In the genomic region with DNA sequence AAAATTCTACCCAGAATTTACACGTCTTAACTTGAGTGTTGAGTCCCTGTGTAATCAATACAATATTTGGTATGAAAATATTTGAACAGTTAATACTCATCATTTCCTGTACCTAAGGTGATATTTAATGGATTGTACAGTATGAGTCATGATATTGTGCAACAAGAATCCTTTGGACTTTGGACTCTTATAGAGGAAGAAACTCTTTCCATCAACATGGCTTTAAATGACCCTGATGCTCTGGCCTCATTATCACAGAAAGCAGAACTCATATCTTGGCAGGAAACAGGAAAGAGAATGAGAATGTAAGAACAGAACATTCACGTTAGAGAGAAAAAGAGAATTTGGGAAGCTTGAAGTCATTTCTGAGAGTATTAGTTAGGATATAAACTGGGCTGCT, we compare ENCODE assay signal across 10 cellular contexts.
DNase-seq lines count a peak whose midpoint lies in the region; ATAC-seq, FAIRE-seq and TF ChIP-seq lines count a peak whose summit lies in the region.
"Had no signal": no experiment of that assay in that cellular context is flagged by ENCODE, and none has a peak within 500 bp of the region (broad histone marks: within the 10 kb centered on the region; RNA-seq: fewer than 3 reads in every experiment).

No MANE protein-coding gene starts in this region.

- peak; percentile 46 for DNase-seq in SKM-1 treated with dmso at 0.1 percent for 144 hours (lab: John Stamatoyannopoulos, UW; ENCODE audit: unreplicated experiment)
- DNase-seq in SKM-1 (lab: John Stamatoyannopoulos, UW; ENCODE audit: unreplicated experiment), result no peak
- DNase-seq in PC-3, result peak; percentile 88
- peak; percentile 58 for DNase-seq in epithelial cell of esophagus (ENCODE audit: low read depth)
- DNase-seq in small intestine, result peak; percentile 97
- DNase-seq in upper lobe of right lung, result no peak
- no peak for DNase-seq in natural killer cell treated with Interleukin-12 subunit alpha and Interleukin-12 subunit beta and Interleukin-15 and Interleukin-18, amount 100 ng/mL, for 72 hours (ENCODE audit: low spot score)
- DNase-seq in prostate gland (ENCODE audit: low spot score), result no peak
- DNase-seq: nephron progenitor cell had no signal

- H3K27ac Mint-ChIP-seq in natural killer cell treated with Interleukin-12 subunit alpha and Interleukin-12 subunit beta and Interleukin-15 and Interleukin-18, amount 100 ng/mL, for 72 hours, result no peak overlapping the region
- H3K27ac Mint-ChIP-seq: nephron progenitor cell; stimulated activated effector memory CD8-positive, alpha-beta T cell treated with anti-CD3 and anti-CD28 coated beads, Interleukin-12 subunit alpha, Interleukin-12 subunit beta, amount 100 ng/mL, for 72 hours had no signal

- no peak for TF ChIP-seq POLR2A in prostate gland (IDR thresholded peaks at IDR 0.05)

- no TSS peak for BruUV-seq in PC-3 (replicated peaks; lab: Mats Ljungman, UMichigan)

- FAIRE-seq in small intestine (lab: Jason Lieb, UNC), result peak; percentile 85

- intact Hi-C loops in PC-3 (cut with micrococcal nuclease) (no loop called here), upper lobe of right lung (cut with DNase I) (no loop called here), prostate gland (cut with DNase I) (no loop called here)

- H3K27ac ChIP-seq in PC-3 (ENCODE audit: low read length), result no peak overlapping the region
- H3K27ac ChIP-seq in small intestine (ENCODE audit: low read depth in 1 of 2, low read length in 1 of 2), result peak overlapping the region; percentile 76 to 78
- no peak overlapping the region for H3K27ac ChIP-seq in upper lobe of right lung
- H3K27ac ChIP-seq in prostate gland, result no peak overlapping the region

- no peaks in the 10 kb centered on the region for H3K36me3 Mint-ChIP-seq in natural killer cell treated with Interleukin-12 subunit alpha and Interleukin-12 subunit beta and Interleukin-15 and Interleukin-18, amount 100 ng/mL, for 72 hours
- H3K36me3 Mint-ChIP-seq: stimulated activated effector memory CD8-positive, alpha-beta T cell treated with anti-CD3 and anti-CD28 coated beads, Interleukin-12 subunit alpha, Interleukin-12 subunit beta, amount 100 ng/mL, for 72 hours had no signal

- CTCF ChIA-PET in PC-3 (lab: Charles Lee), result no interaction called here

- no peaks in the 10 kb centered on the region for H3K9me3 Mint-ChIP-seq in natural killer cell treated with Interleukin-12 subunit alpha and Interleukin-12 subunit beta and Interleukin-15 and Interleukin-18, amount 100 ng/mL, for 72 hours
- H3K9me3 Mint-ChIP-seq: nephron progenitor cell; stimulated activated effector memory CD8-positive, alpha-beta T cell treated with anti-CD3 and anti-CD28 coated beads, Interleukin-12 subunit alpha, Interleukin-12 subunit beta, amount 100 ng/mL, for 72 hours had no signal

- no peak overlapping the region for H2AFZ ChIP-seq in PC-3 (ENCODE audit: low read length)

- H3K27me3 ChIP-seq in PC-3 (ENCODE audit: low read length) (no peaks in the 10 kb centered on the region), small intestine (ENCODE audit: control insufficient read depth in 2 of 2, insufficient read depth in 2 of 2, low read length in 2 of 2) (no peaks in the 10 kb centered on the region), upper lobe of right lung (no peaks in the 10 kb centered on the region), prostate gland (replicated peaks; ENCODE audit: insufficient read depth) (no peaks in the 10 kb centered on the region)

- peak overlapping the region; percentile 47 for H3K4me2 ChIP-seq in PC-3 (ENCODE audit: low read length)

- no peaks in the 10 kb centered on the region for H3K4me1 Mint-ChIP-seq in natural killer cell treated with Interleukin-12 subunit alpha and Interleukin-12 subunit beta and Interleukin-15 and Interleukin-18, amount 100 ng/mL, for 72 hours (ENCODE audit: low read depth in 2 of 2)
- H3K4me1 Mint-ChIP-seq: stimulated activated effector memory CD8-positive, alpha-beta T cell treated with anti-CD3 and anti-CD28 coated beads, Interleukin-12 subunit alpha, Interleukin-12 subunit beta, amount 100 ng/mL, for 72 hours had no signal

- peak; percentile 76 for ATAC-seq in PC-3
- ATAC-seq in upper lobe of right lung, result no peak
- ATAC-seq in natural killer cell treated with Interleukin-12 subunit alpha and Interleukin-12 subunit beta and Interleukin-15 and Interleukin-18, amount 100 ng/mL, for 72 hours, result no peak
- ATAC-seq: stimulated activated effector memory CD8-positive, alpha-beta T cell treated with anti-CD3 and anti-CD28 coated beads, Interleukin-12 subunit alpha, Interleukin-12 subunit beta, amount 100 ng/mL, for 72 hours had no signal

- WGBS in small intestine, 3 donors, result 12 to 36% (median 26%) methylated on average over 2 of the region's 2 CpGs
- WGBS in prostate gland, result 56% methylated on average over 2 of the region's 2 CpGs

- H3K9me2 ChIP-seq in PC-3 (replicated peaks; ENCODE audit: low read length), result no peaks in the 10 kb centered on the region

- H3F3A ChIP-seq in PC-3 (ENCODE audit: low read length, unreplicated experiment), result no peaks in the 10 kb centered on the region

- POLR2A ChIA-PET in PC-3 (lab: Charles Lee; ENCODE audit: unreplicated experiment), result interaction anchor here (0.6 kb wide), 1 partner anchor 263 kb away, joined by 4 read pairs; no protein-coding TSS in a partner anchor

- H3K4me3 ChIP-seq in PC-3 (ENCODE audit: low read length) (no peak overlapping the region), epithelial cell of esophagus (ENCODE audit: low read length) (no peak overlapping the region), small intestine (ENCODE audit: low read depth in 1 of 2, low read length in 2 of 2) (no peak overlapping the region), upper lobe of right lung (no peak overlapping the region), prostate gland (no peak overlapping the region)

- H3K27me3 Mint-ChIP-seq in natural killer cell treated with Interleukin-12 subunit alpha and Interleukin-12 subunit beta and Interleukin-15 and Interleukin-18, amount 100 ng/mL, for 72 hours, result peaks cover 8 to 11% of the 10 kb centered on the region in 2 donors

- peaks cover 13% of the 10 kb centered on the region for H3K4me1 ChIP-seq in PC-3 (ENCODE audit: insufficient read depth, low read length)
- H3K4me1 ChIP-seq in small intestine (ENCODE audit: control insufficient read depth in 2 of 2, insufficient read depth in 1 of 2, low read depth in 1 of 2, low read length in 1 of 2), result peaks cover 2 to 3% of the 10 kb centered on the region in 2 donors
- H3K4me1 ChIP-seq in upper lobe of right lung, result no peaks in the 10 kb centered on the region
- no peaks in the 10 kb centered on the region for H3K4me1 ChIP-seq in prostate gland (replicated peaks)

- TF ChIP-seq CTCF in PC-3 (conservative IDR thresholded peaks at IDR 0.05; ENCODE audit: low read depth, low read length), result no peak
- TF ChIP-seq CTCF in epithelial cell of esophagus (IDR thresholded peaks at IDR 0.05; ENCODE audit: insufficient read depth, low read depth, low read length, missing control alignments), result no peak
- TF ChIP-seq CTCF in upper lobe of right lung (IDR thresholded peaks at IDR 0.05), result no peak
- TF ChIP-seq CTCF in prostate gland (IDR thresholded peaks at IDR 0.05), result no peak

- H3K79me2 ChIP-seq in PC-3 (ENCODE audit: low read length), result no peaks in the 10 kb centered on the region

- H3K4me3 Mint-ChIP-seq in natural killer cell treated with Interleukin-12 subunit alpha and Interleukin-12 subunit beta and Interleukin-15 and Interleukin-18, amount 100 ng/mL, for 72 hours, result no peak overlapping the region
- H3K4me3 Mint-ChIP-seq: nephron progenitor cell; stimulated activated effector memory CD8-positive, alpha-beta T cell treated with anti-CD3 and anti-CD28 coated beads, Interleukin-12 subunit alpha, Interleukin-12 subunit beta, amount 100 ng/mL, for 72 hours had no signal

- H3K9me3 ChIP-seq in PC-3 (ENCODE audit: low read length), result no peaks in the 10 kb centered on the region
- H3K9me3 ChIP-seq in small intestine (ENCODE audit: control insufficient read depth, low read depth), result no peaks in the 10 kb centered on the region
- H3K9me3 ChIP-seq in upper lobe of right lung, result no peaks in the 10 kb centered on the region
- H3K9me3 ChIP-seq in prostate gland, result no peaks in the 10 kb centered on the region

- no peaks in the 10 kb centered on the region for H3K36me3 ChIP-seq in PC-3 (ENCODE audit: low read depth, low read length)
- H3K36me3 ChIP-seq in small intestine (ENCODE audit: control insufficient read depth in 2 of 2, insufficient read depth in 2 of 2, low read length in 2 of 2), result no peaks in the 10 kb centered on the region
- no peaks in the 10 kb centered on the region for H3K36me3 ChIP-seq in upper lobe of right lung
- H3K36me3 ChIP-seq in prostate gland, result no peaks in the 10 kb centered on the region

- H3K9ac ChIP-seq in PC-3 (ENCODE audit: low read length), result no peak overlapping the region

- H4K20me1 ChIP-seq in PC-3 (ENCODE audit: low read length), result no peaks in the 10 kb centered on the region

Comparison
In these comparisons a context has a peak if more than half of its experiments do, and no peak if none do; other contexts are left out.
1. DNase-seq: peak in SKM-1 treated with dmso at 0.1 percent for 144 hours (single experiment), PC-3 (single experiment), epithelial cell of esophagus (single experiment) and small intestine (single experiment); none in SKM-1 (single experiment), upper lobe of right lung (single experiment), natural killer cell treated with Interleukin-12 subunit alpha and Interleukin-12 subunit beta and Interleukin-15 and Interleukin-18, amount 100 ng/mL, for 72 hours (single experiment) and prostate gland (single experiment).
2. H3K27ac ChIP-seq: peak in small intestine (2 of 2); none in PC-3 (single experiment), upper lobe of right lung (single experiment) and prostate gland (0 of 2).